In genomic region chr10:35425596-35425995, GRCh38 we compare ENCODE assay signal across 22 cellular contexts.
DNase-seq lines count a peak whose midpoint lies in the region; ATAC-seq, FAIRE-seq and TF ChIP-seq lines count a peak whose summit lies in the region.
"Had no signal": no experiment of that assay in that cellular context is flagged by ENCODE, and none has a peak within 500 bp of the region (broad histone marks: within the 10 kb centered on the region; RNA-seq: fewer than 3 reads in every experiment).

No MANE protein-coding gene starts in this region.

- H3K27ac Mint-ChIP-seq in astrocyte (ENCODE audit: unreplicated experiment): peak overlapping the region; percentile 59
- H3K27ac Mint-ChIP-seq in CD8-positive, alpha-beta memory T cell: peak overlapping the region in 2 of 8 donors; percentile 19 to 30
- H3K27ac Mint-ChIP-seq: activated B cell treated with CpG ODN at 0.5 μM for 24 hours; activated T-helper 17 cell treated with anti-CD3 and anti-CD28 coated beads, Interleukin-2, amount 50 U/mL, for 72 hours had no signal

- POLR2A ChIA-PET in CD8-positive, alpha-beta memory T cell (lab: Charles Lee): no interaction called here

- H3K36me3 ChIP-seq in astrocyte (ENCODE audit: insufficient read depth, low read length) (no peaks in the 10 kb centered on the region), osteoblast (ENCODE audit: insufficient read depth, low read length) (no peaks in the 10 kb centered on the region)
- no peaks in the 10 kb centered on the region for H3K36me3 ChIP-seq in CD8-positive, alpha-beta memory T cell (ENCODE audit: insufficient read depth, low read length)
- H3K36me3 ChIP-seq: esophagus squamous epithelium, thoracic aorta had no signal

- no peak overlapping the region for H3K4me3 ChIP-seq in astrocyte (ENCODE audit: insufficient read depth, low read depth, low read length)
- no peak overlapping the region for H3K4me3 ChIP-seq in fibroblast of the aortic adventitia (ENCODE audit: low read depth, low read length)
- H3K4me3 ChIP-seq in osteoblast (ENCODE audit: insufficient read depth, low read length): no peak overlapping the region
- H3K4me3 ChIP-seq in CD8-positive, alpha-beta memory T cell (ENCODE audit: low read length): no peak overlapping the region
- H3K4me3 ChIP-seq: esophagus squamous epithelium, hepatocyte, skin epidermis, thoracic aorta had no signal

- H3K9me3 ChIP-seq in astrocyte (ENCODE audit: insufficient read depth, low read depth, low read length) (no peaks in the 10 kb centered on the region), osteoblast (ENCODE audit: low read depth, low read length) (no peaks in the 10 kb centered on the region)
- no peaks in the 10 kb centered on the region for H3K9me3 ChIP-seq in CD8-positive, alpha-beta memory T cell (ENCODE audit: low read length)
- H3K9me3 ChIP-seq: esophagus squamous epithelium, thoracic aorta had no signal

- H3K79me2 ChIP-seq in astrocyte (ENCODE audit: insufficient read depth, low read length): peaks cover 89% of the 10 kb centered on the region
- H3K79me2 ChIP-seq in osteoblast (ENCODE audit: insufficient read depth, low read length): peaks cover 87% of the 10 kb centered on the region

- H4K20me1 ChIP-seq in astrocyte (ENCODE audit: insufficient read depth, low read length) (peaks cover 44% of the 10 kb centered on the region), osteoblast (ENCODE audit: insufficient read depth, low read length) (peaks cover 29% of the 10 kb centered on the region)

- TF ChIP-seq CTCF in astrocyte (IDR thresholded peaks at IDR 0.05; ENCODE audit: insufficient read depth, low read depth, low read length) (peak; percentile 5), fibroblast of the aortic adventitia (IDR thresholded peaks at IDR 0.05; ENCODE audit: insufficient read depth, low read length) (peak; percentile 19), osteoblast (IDR thresholded peaks at IDR 0.05; ENCODE audit: extremely low read depth, low read depth, low read length) (no peak)

- H3K27me3 ChIP-seq in astrocyte (ENCODE audit: insufficient read depth, low read length) (no peaks in the 10 kb centered on the region), osteoblast (ENCODE audit: insufficient read depth, low read length) (no peaks in the 10 kb centered on the region)
- H3K27me3 ChIP-seq in CD8-positive, alpha-beta memory T cell (ENCODE audit: insufficient read depth, low read length, poor library complexity, severe bottlenecking): no peaks in the 10 kb centered on the region
- H3K27me3 ChIP-seq: esophagus squamous epithelium, hepatocyte had no signal

- no peak for ATAC-seq in HG02588 (IDR thresholded peaks at IDR 0.05; ENCODE audit: unreplicated experiment)
- ATAC-seq: activated T-helper 17 cell treated with anti-CD3 and anti-CD28 coated beads, Interleukin-2, amount 50 U/mL, for 72 hours had no signal

- peaks cover 64% of the 10 kb centered on the region for H3K4me1 Mint-ChIP-seq in astrocyte (ENCODE audit: low read depth, unreplicated experiment)
- peaks cover 56 to 85% (median 57%) of the 10 kb centered on the region in 3 donors for H3K4me1 Mint-ChIP-seq in CD8-positive, alpha-beta memory T cell

- no peaks in the 10 kb centered on the region for H3K9me3 Mint-ChIP-seq in astrocyte (ENCODE audit: unreplicated experiment)
- no peaks in the 10 kb centered on the region for H3K9me3 Mint-ChIP-seq in CD8-positive, alpha-beta memory T cell
- H3K9me3 Mint-ChIP-seq: activated B cell treated with CpG ODN at 0.5 μM for 24 hours; activated T-helper 17 cell treated with anti-CD3 and anti-CD28 coated beads, Interleukin-2, amount 50 U/mL, for 72 hours had no signal

- no peak overlapping the region for H3K4me3 Mint-ChIP-seq in astrocyte (ENCODE audit: unreplicated experiment)
- no peak overlapping the region for H3K4me3 Mint-ChIP-seq in CD8-positive, alpha-beta memory T cell
- H3K4me3 Mint-ChIP-seq: activated B cell treated with CpG ODN at 0.5 μM for 24 hours; activated T-helper 17 cell treated with anti-CD3 and anti-CD28 coated beads, Interleukin-2, amount 50 U/mL, for 72 hours had no signal

- DNase-seq in EL (peak; percentile 35), astrocyte (ENCODE audit: low read depth) (no peak), fibroblast of the aortic adventitia (ENCODE audit: low read depth) (peak; percentile 34), osteoblast (ENCODE audit: insufficient read length, low spot score, missing footprints) (no peak), posterior cingulate gyrus (no peak), cardiac septum (ENCODE audit: low spot score) (no peak)
- no peak for DNase-seq in CD8-positive, alpha-beta memory T cell
- DNase-seq: activated B cell treated with CpG ODN at 0.5 μM for 24 hours; amniotic stem cell; esophagus squamous epithelium; kidney; midbrain; NCI-H1694 treated with DMSO at 0.1 percent for 48 hours; NK-92 treated with Interleukin-12 subunit alpha and Interleukin-12 subunit beta, amount 100 ng/mL, for 24 hours; nucleus accumbens; Right ventricle myocardium superior; stimulated activated CD4-positive, alpha-beta T cell treated with anti-CD3 and anti-CD28 coated beads, Interleukin-4, amount 100 ng/mL, for 24 hours had no signal

- H3K27ac ChIP-seq in astrocyte (ENCODE audit: low read depth, low read length) (no peak overlapping the region), osteoblast (ENCODE audit: low read depth, low read length) (peak overlapping the region; percentile 76)
- no peak overlapping the region for H3K27ac ChIP-seq in CD8-positive, alpha-beta memory T cell (ENCODE audit: low read depth, low read length)
- H3K27ac ChIP-seq: hepatocyte, skin epidermis, thoracic aorta had no signal

- H3K4me2 ChIP-seq in astrocyte (ENCODE audit: low read length) (no peak overlapping the region), osteoblast (ENCODE audit: insufficient read depth, low read length) (no peak overlapping the region)
- H3K4me2 ChIP-seq: hepatocyte had no signal

- H3K4me1 ChIP-seq in astrocyte (ENCODE audit: insufficient read depth, low read length) (peaks cover 49% of the 10 kb centered on the region), osteoblast (ENCODE audit: insufficient read depth, low read length) (peaks cover 52% of the 10 kb centered on the region)
- peaks cover 8% of the 10 kb centered on the region for H3K4me1 ChIP-seq in CD8-positive, alpha-beta memory T cell (ENCODE audit: insufficient read depth, low read length)

- H3K27me3 Mint-ChIP-seq in astrocyte (ENCODE audit: low read depth, unreplicated experiment): no peaks in the 10 kb centered on the region
- H3K27me3 Mint-ChIP-seq in CD8-positive, alpha-beta memory T cell: no peaks in the 10 kb centered on the region
- H3K27me3 Mint-ChIP-seq: activated B cell treated with CpG ODN at 0.5 μM for 24 hours; activated T-helper 17 cell treated with anti-CD3 and anti-CD28 coated beads, Interleukin-2, amount 50 U/mL, for 72 hours had no signal

- H3K9ac ChIP-seq in astrocyte (ENCODE audit: low read length): no peak overlapping the region

- CTCF ChIA-PET in CD8-positive, alpha-beta memory T cell (lab: Charles Lee): no interaction called here

- H2AFZ ChIP-seq in astrocyte (ENCODE audit: low read depth, low read length) (no peak overlapping the region), osteoblast (ENCODE audit: low read length) (no peak overlapping the region)
- H2AFZ ChIP-seq: hepatocyte had no signal

- intact Hi-C loops in posterior cingulate gyrus (cut with DNase I): no loop called here
- intact Hi-C loops in cardiac septum (cut with DNase I): no loop called here

- no peak for FAIRE-seq in astrocyte (lab: Jason Lieb, UNC)
- FAIRE-seq: kidney had no signal

- peaks cover 5% of the 10 kb centered on the region for H3K36me3 Mint-ChIP-seq in astrocyte (ENCODE audit: low read depth, unreplicated experiment)
- H3K36me3 Mint-ChIP-seq in CD8-positive, alpha-beta memory T cell: peaks cover 0 to 14% (median 1%) of the 10 kb centered on the region in 3 donors

Comparison
In these comparisons a context has a peak if more than half of its experiments do, and no peak if none do; other contexts are left out.
1. DNase-seq: peak in EL (single experiment) and fibroblast of the aortic adventitia (single experiment); none in astrocyte (single experiment), osteoblast (single experiment), CD8-positive, alpha-beta memory T cell (0 of 5), posterior cingulate gyrus (0 of 10) and cardiac septum (single experiment).